ENCODE assay signal across 6 cellular contexts in genomic region chr2:177119099-177119498, GRCh38.
"Had no signal": no experiment of that assay in that cellular context is flagged by ENCODE, and none has a peak within 500 bp of the region (broad histone marks: within the 10 kb centered on the region; RNA-seq: fewer than 3 reads in every experiment).

No MANE protein-coding gene starts in this region.

- H3K9me3 Mint-ChIP-seq: IgD-negative memory B cell had no signal

- ATAC-seq: K562 had no signal

- H3K27ac ChIP-seq: HL-60 had no signal

- H3K4me1 Mint-ChIP-seq: IgD-negative memory B cell had no signal

- H3K4me3 Mint-ChIP-seq: IgD-negative memory B cell had no signal

- H3K4me3 ChIP-seq: K562 had no signal

- DNase-seq: IMR-90, KBM-7, KG1 had no signal

- H3K36me3 Mint-ChIP-seq: IgD-negative memory B cell had no signal

- H3K27ac Mint-ChIP-seq: IgD-negative memory B cell had no signal
